32 cellular contexts compared by ENCODE assay signal in genomic region chr13:48648446-48648845, GRCh38. TPM values are rescaled to one million over a fixed set of nuclear protein-coding genes. Genes with fewer than 3 reads are reported as not detected.
"Had no signal": no experiment of that assay in that cellular context is flagged by ENCODE, and none has a peak within 500 bp of the region (broad histone marks: within the 10 kb centered on the region; RNA-seq: fewer than 3 reads in every experiment).

No MANE protein-coding gene starts in this region.

- H3K4me3 ChIP-seq: ascending aorta, breast epithelium, cardiac muscle cell, colonic mucosa, dorsolateral prefrontal cortex, esophagus muscularis mucosa, gastrocnemius medialis, heart right ventricle, hepatocyte had no signal

- DNase-seq: activated CD4-positive, alpha-beta memory T cell treated with anti-CD3 and anti-CD28 coated beads for 36 hours; activated CD4-positive, alpha-beta T cell treated with anti-CD3 and anti-CD28 coated beads for 36 hours; activated CD4-positive, alpha-beta T cell treated with anti-CD3 and anti-CD28 coated beads, Interleukin-2, amount 10 ng/mL, durations not matched to agents 24 days and 14 days; activated CD4-positive, CD25-positive, alpha-beta regulatory T cell; activated CD4-positive, CD25-positive, alpha-beta regulatory T cell treated with anti-CD3 and anti-CD28 coated beads, Interleukin-2, amount 50 U/mL, for 72 hours; activated CD8-positive, alpha-beta memory T cell treated with anti-CD3 and anti-CD28 coated beads, Interleukin-2, amount 10 ng/mL, durations not matched to agents 7 days and 5 days; activated CD8-positive, alpha-beta memory T cell treated with anti-CD3 and anti-CD28 coated beads, Interleukin-2, amount 50 U/mL, for 4 hours; activated CD8-positive, alpha-beta T cell treated with anti-CD3 and anti-CD28 coated beads, Interleukin-2, amount 10 ng/mL, durations not matched to agents 7 days and 5 days; activated gamma-delta T cell; activated naive CD4-positive, alpha-beta T cell; activated naive CD4-positive, alpha-beta T cell treated with anti-CD3 and anti-CD28 coated beads, Interleukin-2, amount 10 ng/mL, durations not matched to agents 7 days and 5 days; activated naive CD8-positive, alpha-beta T cell treated with anti-CD3 and anti-CD28 coated beads, Interleukin-2, amount 10 ng/mL, durations not matched to agents 7 days and 5 days; activated T-cell treated with anti-CD3 and anti-CD28 coated beads, Interleukin-2, amount 50 U/mL, for 1 hour; activated T-cell treated with anti-CD3 and anti-CD28 coated beads, Interleukin-2, amount 50 U/mL, for 48 hours; central memory CD4-positive, alpha-beta T cell; cerebellar nuclear complex; colonic mucosa; dorsolateral prefrontal cortex; effector memory CD4-positive, alpha-beta T cell; endodermal cell; foreskin keratinocyte; gastrocnemius medialis; heart right ventricle; T-helper 2 cell had no signal

- H3K36me3 Mint-ChIP-seq: activated CD4-positive, alpha-beta memory T cell treated with anti-CD3 and anti-CD28 coated beads for 36 hours; activated CD8-positive, alpha-beta memory T cell treated with anti-CD3 and anti-CD28 coated beads, Interleukin-2, amount 10 ng/mL, durations not matched to agents 7 days and 5 days; activated naive CD4-positive, alpha-beta T cell treated with anti-CD3 and anti-CD28 coated beads, Interleukin-2, amount 10 ng/mL, durations not matched to agents 7 days and 5 days; activated naive CD4-positive, alpha-beta T cell treated with anti-CD3 and anti-CD28 coated beads, Interleukin-2, amount 50 U/mL, for 72 hours; activated naive CD8-positive, alpha-beta T cell treated with anti-CD3 and anti-CD28 coated beads, Interleukin-2, amount 10 ng/mL, durations not matched to agents 7 days and 5 days; brain had no signal

- H3K36me3 ChIP-seq: ascending aorta, breast epithelium, cardiac muscle cell, colonic mucosa, esophagus muscularis mucosa, gastrocnemius medialis, heart right ventricle had no signal

- H3K27me3 Mint-ChIP-seq: activated CD4-positive, alpha-beta memory T cell treated with anti-CD3 and anti-CD28 coated beads for 36 hours; activated CD4-positive, alpha-beta T cell treated with anti-CD3 and anti-CD28 coated beads for 36 hours; activated CD8-positive, alpha-beta memory T cell treated with anti-CD3 and anti-CD28 coated beads, Interleukin-2, amount 10 ng/mL, durations not matched to agents 7 days and 5 days had no signal

- H3K27ac Mint-ChIP-seq: activated CD4-positive, alpha-beta memory T cell treated with anti-CD3 and anti-CD28 coated beads for 36 hours; activated CD4-positive, alpha-beta T cell treated with anti-CD3 and anti-CD28 coated beads for 36 hours; activated CD4-positive, alpha-beta T cell treated with anti-CD3 and anti-CD28 coated beads, Interleukin-2, amount 10 ng/mL, durations not matched to agents 24 days and 14 days; activated CD8-positive, alpha-beta memory T cell treated with anti-CD3 and anti-CD28 coated beads, Interleukin-2, amount 10 ng/mL, durations not matched to agents 7 days and 5 days; activated CD8-positive, alpha-beta T cell treated with anti-CD3 and anti-CD28 coated beads, Interleukin-2, amount 10 ng/mL, durations not matched to agents 7 days and 5 days; activated naive CD4-positive, alpha-beta T cell treated with anti-CD3 and anti-CD28 coated beads, Interleukin-2, amount 10 ng/mL, durations not matched to agents 7 days and 5 days; activated naive CD4-positive, alpha-beta T cell treated with anti-CD3 and anti-CD28 coated beads, Interleukin-2, amount 50 U/mL, for 72 hours; activated naive CD8-positive, alpha-beta T cell treated with anti-CD3 and anti-CD28 coated beads, Interleukin-2, amount 10 ng/mL, durations not matched to agents 7 days and 5 days; activated T-helper 1 cell treated with anti-CD3 and anti-CD28 coated beads, Interleukin-12 subunit alpha, Interleukin-12 subunit beta, Interleukin-2, Interleukin-4 antibody, amounts not matched to agents 30 ng/mL and 10 ng/mL and 1 ng/mL, durations not matched to agents 14 hours and 24 hours and 36 hours; brain; endodermal cell had no signal

- H2AFZ ChIP-seq: hepatocyte had no signal

- H3K4me3 Mint-ChIP-seq: activated CD4-positive, alpha-beta memory T cell treated with anti-CD3 and anti-CD28 coated beads for 36 hours; activated CD4-positive, alpha-beta T cell treated with anti-CD3 and anti-CD28 coated beads for 36 hours; activated CD4-positive, alpha-beta T cell treated with anti-CD3 and anti-CD28 coated beads, Interleukin-2, amount 10 ng/mL, durations not matched to agents 24 days and 14 days; activated CD8-positive, alpha-beta memory T cell treated with anti-CD3 and anti-CD28 coated beads, Interleukin-2, amount 10 ng/mL, durations not matched to agents 7 days and 5 days; activated CD8-positive, alpha-beta T cell treated with anti-CD3 and anti-CD28 coated beads, Interleukin-2, amount 10 ng/mL, durations not matched to agents 7 days and 5 days; activated naive CD4-positive, alpha-beta T cell treated with anti-CD3 and anti-CD28 coated beads, Interleukin-2, amount 10 ng/mL, durations not matched to agents 7 days and 5 days; activated naive CD8-positive, alpha-beta T cell treated with anti-CD3 and anti-CD28 coated beads, Interleukin-2, amount 10 ng/mL, durations not matched to agents 7 days and 5 days; activated T-helper 1 cell treated with anti-CD3 and anti-CD28 coated beads, Interleukin-12 subunit alpha, Interleukin-12 subunit beta, Interleukin-2, Interleukin-4 antibody, amounts not matched to agents 30 ng/mL and 10 ng/mL and 1 ng/mL, durations not matched to agents 14 hours and 24 hours and 36 hours; brain; endodermal cell had no signal

- H3K4me1 ChIP-seq: ascending aorta, breast epithelium, colonic mucosa, gastrocnemius medialis had no signal

- H3K9me3 Mint-ChIP-seq: activated CD4-positive, alpha-beta memory T cell treated with anti-CD3 and anti-CD28 coated beads for 36 hours; activated CD4-positive, alpha-beta T cell treated with anti-CD3 and anti-CD28 coated beads, Interleukin-2, amount 10 ng/mL, durations not matched to agents 24 days and 14 days; activated naive CD4-positive, alpha-beta T cell treated with anti-CD3 and anti-CD28 coated beads, Interleukin-2, amount 10 ng/mL, durations not matched to agents 7 days and 5 days; activated naive CD4-positive, alpha-beta T cell treated with anti-CD3 and anti-CD28 coated beads, Interleukin-2, amount 50 U/mL, for 72 hours; activated naive CD8-positive, alpha-beta T cell treated with anti-CD3 and anti-CD28 coated beads, Interleukin-2, amount 10 ng/mL, durations not matched to agents 7 days and 5 days; activated T-helper 1 cell treated with anti-CD3 and anti-CD28 coated beads, Interleukin-12 subunit alpha, Interleukin-12 subunit beta, Interleukin-2, Interleukin-4 antibody, amounts not matched to agents 30 ng/mL and 10 ng/mL and 1 ng/mL, durations not matched to agents 14 hours and 24 hours and 36 hours; endodermal cell had no signal

- H3K9me3 ChIP-seq: ascending aorta, breast epithelium, colonic mucosa, esophagus muscularis mucosa, gastrocnemius medialis, heart right ventricle had no signal

- H3K4me2 ChIP-seq: hepatocyte had no signal

- H3K79me2 ChIP-seq: hepatocyte had no signal

- H3K27ac ChIP-seq: ascending aorta, breast epithelium, cardiac muscle cell, colonic mucosa, dorsolateral prefrontal cortex, esophagus muscularis mucosa, foreskin keratinocyte, gastrocnemius medialis, heart right ventricle, hepatocyte had no signal

- ATAC-seq: activated CD4-positive, alpha-beta T cell treated with anti-CD3 and anti-CD28 coated beads for 36 hours; activated CD8-positive, alpha-beta memory T cell treated with anti-CD3 and anti-CD28 coated beads, Interleukin-2, amount 10 ng/mL, durations not matched to agents 7 days and 5 days; activated CD8-positive, alpha-beta T cell treated with anti-CD3 and anti-CD28 coated beads, Interleukin-2, amount 10 ng/mL, durations not matched to agents 7 days and 5 days; activated naive CD4-positive, alpha-beta T cell treated with anti-CD3 and anti-CD28 coated beads, Interleukin-2, amount 50 U/mL, for 72 hours; foreskin keratinocyte; gastrocnemius medialis; heart right ventricle had no signal

- H3K27me3 ChIP-seq: ascending aorta, breast epithelium, cardiac muscle cell, colonic mucosa, esophagus muscularis mucosa, gastrocnemius medialis, hepatocyte had no signal

RNA-seq across cellular contexts. Expression of gene CYSLTR2, which starts 5.3 kb away (rescaled TPM):
- total RNA-seq: endodermal cell, foreskin keratinocyte had no signal
- polyA plus RNA-seq: foreskin keratinocyte had no signal
